In genomic region chr15:90191795-90192494, GRCh38 we compare ENCODE assay signal across 9 cellular contexts. TPM values are rescaled to one million over a fixed set of nuclear protein-coding genes. Genes with fewer than 3 reads are reported as not detected.
A peak's percentile ranks its signal among the peaks of the same experiment; 100 is the strongest.
DNase-seq lines count a peak whose midpoint lies in the region; ATAC-seq lines count a peak whose summit lies in the region.
"Had no signal": no experiment of that assay in that cellular context is flagged by ENCODE, and none has a peak within 500 bp of the region (broad histone marks: within the 10 kb centered on the region; RNA-seq: fewer than 3 reads in every experiment).

No MANE protein-coding gene starts in this region.

- H3K36me3 Mint-ChIP-seq in activated CD4-positive, alpha-beta T cell treated with anti-CD3 and anti-CD28 coated beads, Interleukin-2, amount 10 ng/mL, durations not matched to agents 7 days and 5 days (ENCODE audit: low read depth): peaks cover 7% of the 10 kb centered on the region

- POLR2A ChIA-PET in activated CD4-positive, alpha-beta T cell treated with anti-CD3 and anti-CD28 coated beads, Interleukin-2, amount 10 ng/mL, durations not matched to agents 7 days and 5 days (lab: Charles Lee): interaction anchor here (1.1 kb wide), 1 partner anchor 9 kb away, joined by 4 read pairs; the partner anchor contains the start of gene SEMA4B

- peak overlapping the region; percentile 72 for H3K4me3 Mint-ChIP-seq in activated CD4-positive, alpha-beta T cell treated with anti-CD3 and anti-CD28 coated beads, Interleukin-2, amount 10 ng/mL, durations not matched to agents 7 days and 5 days

- ATAC-seq in HG03025 (IDR thresholded peaks at IDR 0.05; ENCODE audit: low FRiP score, unreplicated experiment): peak; percentile 47

- H3K27me3 Mint-ChIP-seq in activated CD4-positive, alpha-beta T cell treated with anti-CD3 and anti-CD28 coated beads, Interleukin-2, amount 10 ng/mL, durations not matched to agents 7 days and 5 days: no peaks in the 10 kb centered on the region

- peak; percentile 12 for DNase-seq in SIG-M5 treated with dmso at 0.1 percent for 504 hours (lab: John Stamatoyannopoulos, UW; ENCODE audit: unreplicated experiment)
- DNase-seq in SIG-M5 (lab: John Stamatoyannopoulos, UW): no peak
- DNase-seq in NCI-H2107 treated with DMSO at 0.1 percent for 48 hours (lab: John Stamatoyannopoulos, UW; ENCODE audit: unreplicated experiment): peak; percentile 68
- DNase-seq in activated CD4-positive, alpha-beta T cell treated with anti-CD3 and anti-CD28 coated beads, Interleukin-2, amount 10 ng/mL, durations not matched to agents 7 days and 5 days: peak; percentile 44
- DNase-seq in fibroblast of gingiva (ENCODE audit: low read depth): peak; percentile 64
- peak; percentile 82 for DNase-seq in occipital lobe (lab: John Stamatoyannopoulos, UW)
- no peak for DNase-seq in COLO829 (ENCODE audit: low spot score)

- peaks cover 50% of the 10 kb centered on the region for H3K4me1 Mint-ChIP-seq in activated CD4-positive, alpha-beta T cell treated with anti-CD3 and anti-CD28 coated beads, Interleukin-2, amount 10 ng/mL, durations not matched to agents 7 days and 5 days

- CTCF ChIA-PET in activated CD4-positive, alpha-beta T cell treated with anti-CD3 and anti-CD28 coated beads, Interleukin-2, amount 10 ng/mL, durations not matched to agents 7 days and 5 days (lab: Charles Lee): interaction anchor here (0.6 to 3.6 kb wide), 5 partner anchors 9 to 96 kb away, joined by 3 to 11 read pairs (median 3); partner anchors contain the start of gene SEMA4B

- H3K27ac Mint-ChIP-seq in activated CD4-positive, alpha-beta T cell treated with anti-CD3 and anti-CD28 coated beads, Interleukin-2, amount 10 ng/mL, durations not matched to agents 7 days and 5 days: peak overlapping the region; percentile 90

- H3K9me3 Mint-ChIP-seq in activated CD4-positive, alpha-beta T cell treated with anti-CD3 and anti-CD28 coated beads, Interleukin-2, amount 10 ng/mL, durations not matched to agents 7 days and 5 days: no peaks in the 10 kb centered on the region

RNA-seq across cellular contexts. Expression of gene SEMA4B, which starts 9.2 kb away (rescaled TPM):
- 10 to 100 TPM; 23.4 to 26.7 TPM for total RNA-seq in activated CD4-positive, alpha-beta T cell treated with anti-CD3 and anti-CD28 coated beads, Interleukin-2, amount 10 ng/mL, durations not matched to agents 7 days and 5 days
- total RNA-seq in occipital lobe: 36.3 TPM

RNA-seq across cellular contexts. Expression of gene CIB1, which starts 41.8 kb away (rescaled TPM):
- 10 to 100 TPM; 75.4 to 83.5 TPM for total RNA-seq in activated CD4-positive, alpha-beta T cell treated with anti-CD3 and anti-CD28 coated beads, Interleukin-2, amount 10 ng/mL, durations not matched to agents 7 days and 5 days
- 2.7 TPM for total RNA-seq in occipital lobe

RNA-seq across cellular contexts. Expression of gene GDPGP1, which starts 42.1 kb away (rescaled TPM):
- total RNA-seq in activated CD4-positive, alpha-beta T cell treated with anti-CD3 and anti-CD28 coated beads, Interleukin-2, amount 10 ng/mL, durations not matched to agents 7 days and 5 days: 1 to 10 TPM; 9.8 to 10.0 TPM
- total RNA-seq in occipital lobe: 9.7 TPM

RNA-seq across cellular contexts. Expression of gene TTLL13, which starts 57.4 kb away (rescaled TPM):
- under 1 TPM; 0.45 to 0.87 TPM for total RNA-seq in activated CD4-positive, alpha-beta T cell treated with anti-CD3 and anti-CD28 coated beads, Interleukin-2, amount 10 ng/mL, durations not matched to agents 7 days and 5 days
- 0.31 TPM for total RNA-seq in occipital lobe
- total RNA-seq: astrocyte had no signal

Comparison
In these comparisons a context has a peak if more than half of its experiments do, and no peak if none do; other contexts are left out.
1. DNase-seq: peak in SIG-M5 treated with dmso at 0.1 percent for 504 hours (single experiment), NCI-H2107 treated with DMSO at 0.1 percent for 48 hours (single experiment), activated CD4-positive, alpha-beta T cell treated with anti-CD3 and anti-CD28 coated beads, Interleukin-2, amount 10 ng/mL, durations not matched to agents 7 days and 5 days (single experiment), fibroblast of gingiva (single experiment) and occipital lobe (single experiment); none in SIG-M5 (single experiment) and COLO829 (single experiment).
2. RNA of gene CIB1, which starts 41.8 kb away (total RNA-seq): 75.4 to 83.5 TPM in activated CD4-positive, alpha-beta T cell treated with anti-CD3 and anti-CD28 coated beads, Interleukin-2, amount 10 ng/mL, durations not matched to agents 7 days and 5 days; 2.7 TPM in occipital lobe (single experiment); every median in the first group is over 10 times any median in the second.